1 cellular context compared by ENCODE assay signal in the genomic region with DNA sequence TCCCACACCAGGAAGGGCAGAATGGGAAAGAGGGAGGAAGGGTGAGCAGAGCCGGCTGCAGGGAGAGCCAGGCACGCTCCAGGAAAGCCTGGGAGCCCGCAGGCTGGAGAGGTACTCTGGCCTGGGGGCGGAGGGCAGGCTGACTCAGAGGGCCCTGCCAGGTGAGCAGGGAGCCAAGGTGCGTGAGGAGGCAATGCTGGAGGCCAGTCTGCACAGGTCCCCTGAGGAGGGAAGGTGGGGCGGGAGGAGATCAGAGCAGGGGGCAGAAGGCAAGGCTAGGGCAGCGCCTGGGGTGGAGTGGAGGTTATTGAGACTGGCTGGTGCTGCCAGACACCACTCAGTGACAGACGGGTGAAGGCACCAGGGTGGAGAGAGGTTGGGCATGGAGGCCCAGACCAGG.
TF ChIP-seq lines count a peak whose summit lies in the region.

No MANE protein-coding gene starts in this region.

TF ChIP-seq in H1, 55 proteins besides CTCF, POLR2A, EP300 and RAD21 (continued from another document):
- no peak for TF ChIP-seq PHF8 (conservative IDR thresholded peaks at IDR 0.05; ENCODE audit: low read depth, low read length)
- TF ChIP-seq, protein P1, sequence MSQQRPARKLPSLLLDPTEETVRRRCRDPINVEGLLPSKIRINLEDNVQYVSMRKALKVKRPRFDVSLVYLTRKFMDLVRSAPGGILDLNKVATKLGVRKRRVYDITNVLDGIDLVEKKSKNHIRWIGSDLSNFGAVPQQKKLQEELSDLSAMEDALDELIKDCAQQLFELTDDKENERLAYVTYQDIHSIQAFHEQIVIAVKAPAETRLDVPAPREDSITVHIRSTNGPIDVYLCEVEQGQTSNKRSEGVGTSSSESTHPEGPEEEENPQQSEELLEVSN (IDR thresholded peaks at IDR 0.05) = no peak
- no peak for TF ChIP-seq BRCA1 (IDR thresholded peaks at IDR 0.05; ENCODE audit: low read depth, low read length)
- TF ChIP-seq HDAC2 (IDR thresholded peaks at IDR 0.05; ENCODE audit: borderline replicate concordance in 1 of 2, low read depth in 2 of 2, low read length in 2 of 2) = no peak
